In genomic region chr11:3421608-3422379, GRCh38 we compare ENCODE assay signal across 8 cellular contexts. TPM values are rescaled to one million over a fixed set of nuclear protein-coding genes. Genes with fewer than 3 reads are reported as not detected.
DNase-seq lines count a peak whose midpoint lies in the region; ATAC-seq and TF ChIP-seq lines count a peak whose summit lies in the region.
"Not testable (repeated sequence)": the region's sequence is repeated elsewhere in the genome, so short reads cannot be mapped to it uniquely, and the experiment has no call there.

No MANE protein-coding gene starts in this region.

- not testable (repeated sequence) for H3K4me1 ChIP-seq in Panc1 (ENCODE audit: control insufficient read depth, insufficient read depth, low read length); ovary (ENCODE audit: insufficient read depth)
- H3K4me1 ChIP-seq in suprapubic skin = peaks cover 15% of the 10 kb centered on the region

- POLR2A ChIA-PET in Panc1 (lab: Charles Lee) = interaction anchor here (0.6 kb wide), 1 partner anchor 321 kb away, joined by 14 read pairs; no protein-coding TSS in a partner anchor

- peak overlapping the region; percentile 87 for H3K27ac Mint-ChIP-seq in activated T-cell treated with anti-CD3 and anti-CD28 coated beads, Interleukin-2, amount 50 U/mL, for 24 hours

- CTCF ChIA-PET in Panc1 (lab: Charles Lee) = not testable (repeated sequence)

- not testable (repeated sequence) for H3K36me3 Mint-ChIP-seq in activated T-cell treated with anti-CD3 and anti-CD28 coated beads, Interleukin-2, amount 50 U/mL, for 24 hours (ENCODE audit: low read depth)

- H3K27me3 ChIP-seq in Panc1 (ENCODE audit: control insufficient read depth, insufficient read depth, low read length); dorsolateral prefrontal cortex; ovary; suprapubic skin: not testable (repeated sequence)

- not testable (repeated sequence) for H3K9me3 Mint-ChIP-seq in activated T-cell treated with anti-CD3 and anti-CD28 coated beads, Interleukin-2, amount 50 U/mL, for 24 hours

- not testable (repeated sequence) for H3K9me3 ChIP-seq in Panc1 (ENCODE audit: control insufficient read depth, insufficient read depth, low read depth, low read length); ovary; suprapubic skin

- H3K4me3 Mint-ChIP-seq in activated T-cell treated with anti-CD3 and anti-CD28 coated beads, Interleukin-2, amount 50 U/mL, for 24 hours = peak overlapping the region; percentile 85

- peak overlapping the region; percentile 91 for H3K27ac ChIP-seq in Panc1 (ENCODE audit: low read length)
- peak overlapping the region in 27 of 59 donors; percentile 3 to 77 (median 45) for H3K27ac ChIP-seq in dorsolateral prefrontal cortex
- peak overlapping the region; percentile 53 to 82 for H3K27ac ChIP-seq in ovary
- H3K27ac ChIP-seq in suprapubic skin = peak overlapping the region; percentile 73

- in situ Hi-C loops in Panc1 (cut with HindIII; ENCODE audit: low pct_unique_long_range_greater_than_20kb, low sequenced_read_pairs) = not testable (repeated sequence)

- TF ChIP-seq EP300 in ovary (IDR thresholded peaks at IDR 0.05); suprapubic skin (IDR thresholded peaks at IDR 0.05): not testable (repeated sequence)

- TF ChIP-seq CTCF in Panc1 (IDR thresholded peaks at IDR 0.05); dorsolateral prefrontal cortex (IDR thresholded peaks at IDR 0.05 in 54 of 56, conservative IDR thresholded peaks at IDR 0.05 in 2 of 56; ENCODE audit: low read depth in 1 of 56, partially characterized antibody in 56 of 56); ovary (IDR thresholded peaks at IDR 0.05); suprapubic skin (IDR thresholded peaks at IDR 0.05): not testable (repeated sequence)

- H3K36me3 ChIP-seq in Panc1 (ENCODE audit: control insufficient read depth, insufficient read depth, low read length); ovary; suprapubic skin: not testable (repeated sequence)

- BruUV-seq in Panc1 (replicated peaks; lab: Mats Ljungman, UMichigan) = not testable (repeated sequence)

- peak; percentile 40 for DNase-seq in DMS 273 (lab: John Stamatoyannopoulos, UW; ENCODE audit: unreplicated experiment)
- peak; percentile 43 for DNase-seq in HS-5 (ENCODE audit: low read depth)
- not testable (repeated sequence) for DNase-seq in Panc1 (ENCODE audit: low read depth, low spot score); activated T-cell treated with anti-CD3 and anti-CD28 coated beads, Interleukin-2, amount 50 U/mL, for 24 hours; dorsolateral prefrontal cortex; ovary
- peak; percentile 43 for DNase-seq in iris pigment epithelial cell (ENCODE audit: low read depth)
- peak in 1 of 2 donors; percentile 66 for DNase-seq in suprapubic skin (ENCODE audit: low spot score in 2 of 2)

- not testable (repeated sequence) for H3K27me3 Mint-ChIP-seq in activated T-cell treated with anti-CD3 and anti-CD28 coated beads, Interleukin-2, amount 50 U/mL, for 24 hours

- H3K4me3 ChIP-seq in Panc1 (ENCODE audit: low read depth in 2 of 2, low read length in 2 of 2) = peak overlapping the region; percentile 78 to 88
- H3K4me3 ChIP-seq in dorsolateral prefrontal cortex = peak overlapping the region; percentile 37 to 89 (median 66)
- peak overlapping the region; percentile 75 for H3K4me3 ChIP-seq in ovary
- peak overlapping the region; percentile 66 for H3K4me3 ChIP-seq in suprapubic skin

- H3K4me1 Mint-ChIP-seq in activated T-cell treated with anti-CD3 and anti-CD28 coated beads, Interleukin-2, amount 50 U/mL, for 24 hours (ENCODE audit: low read depth) = peaks cover 17% of the 10 kb centered on the region

- WGBS in ovary, 3 donors = 2 to 5% (median 4%) methylated on average over 28 to 41 of the region's 42 CpGs
- 8% methylated on average over 22 of the region's 42 CpGs for WGBS in suprapubic skin

- not testable (repeated sequence) for ATAC-seq in Panc1

- intact Hi-C loops in Panc1 (cut with micrococcal nuclease; ENCODE audit: unreplicated experiment); ovary (cut with DNase I): not testable (repeated sequence)
- intact Hi-C loops in dorsolateral prefrontal cortex (cut with DNase I) = loop anchor here (2.0 to 5.0 kb wide), 2 partner anchors 43 to 44 kb away; partner anchors contain the start of gene ZNF195 (in 2 of the 2)

- not testable (repeated sequence) for TF ChIP-seq POLR2A in ovary (IDR thresholded peaks at IDR 0.05)
- TF ChIP-seq POLR2A in suprapubic skin (IDR thresholded peaks at IDR 0.05) = peak in 1 of 2 donors; percentile 21

RNA-seq across cellular contexts. Expression of gene ZNF195, which starts 42.8 kb away (rescaled TPM):
- total RNA-seq in Panc1 (2021; ENCODE audit: unreplicated experiment) (79.0 TPM), dorsolateral prefrontal cortex (10 to 100 TPM; 19.3 to 46.8 (median 31.6) TPM), ovary (10 to 100 TPM; 13.4 to 26.0 (median 15.7) TPM), suprapubic skin (10 to 100 TPM; 14.4 to 22.4 (median 18.2) TPM)
- polyA plus RNA-seq in Panc1 (2012; ENCODE audit: insufficient read length) = 37.5 TPM
- 1 to 10 TPM; 8.3 to 8.4 TPM for polyA plus RNA-seq in ovary
